20 cellular contexts compared by ENCODE assay signal in genomic region chr4:146368209-146368608, GRCh38.
DNase-seq lines count a peak whose midpoint lies in the region; ATAC-seq, FAIRE-seq and TF ChIP-seq lines count a peak whose summit lies in the region.
"Had no signal": no experiment of that assay in that cellular context is flagged by ENCODE, and none has a peak within 500 bp of the region (broad histone marks: within the 10 kb centered on the region; RNA-seq: fewer than 3 reads in every experiment).

No MANE protein-coding gene starts in this region.

- 84 to 96% (median 85%) methylated on average over 2 of the region's 2 CpGs for WGBS in small intestine, 3 donors

- TF ChIP-seq CTCF in retinal pigment epithelial cell (conservative IDR thresholded peaks at IDR 0.05; ENCODE audit: low read depth, low read length), result no peak

- H3K4me3 ChIP-seq in retinal pigment epithelial cell (ENCODE audit: low read length), result no peak overlapping the region
- no peak overlapping the region for H3K4me3 ChIP-seq in small intestine (ENCODE audit: low read depth in 1 of 2, low read length in 2 of 2)
- H3K4me3 ChIP-seq: BLaER1, HAP-1, thoracic aorta had no signal

- peak; percentile 53 for ATAC-seq in HG02610 (IDR thresholded peaks at IDR 0.05; ENCODE audit: unreplicated experiment)
- ATAC-seq in left cardiac atrium, result peak; percentile 57 to 93

- DNase-seq in cerebellar cortex (ENCODE audit: low spot score) (peak; percentile 26), left cardiac atrium (no peak), retinal pigment epithelial cell (ENCODE audit: low read depth) (peak; percentile 47), small intestine (no peak), NCI-H128 (lab: John Stamatoyannopoulos, UW; ENCODE audit: unreplicated experiment) (no peak), mucosa of gallbladder (ENCODE audit: low spot score) (no peak)
- no peak for DNase-seq in activated effector memory CD4-positive, alpha-beta T cell treated with anti-CD3 and anti-CD28 coated beads, Interleukin-2, amount 50 U/mL, for 16 hours
- DNase-seq: activated CD4-positive, CD25-positive, alpha-beta regulatory T cell treated with anti-CD3 and anti-CD28 coated beads, Interleukin-2, amount 50 U/mL, for 72 hours; activated naive CD4-positive, alpha-beta T cell; mesendoderm; NCI-H1417 treated with DMSO at 0.1 percent for 48 hours; NCI-H226; nucleus accumbens; SHP77; stimulated activated CD4-positive, alpha-beta T cell treated with anti-CD3 and anti-CD28 coated beads, Interleukin-4, amount 100 ng/mL, for 1 hour had no signal

- FAIRE-seq in small intestine (lab: Jason Lieb, UNC), result no peak
- FAIRE-seq: GM18507 had no signal

- no peak overlapping the region for H3K27ac ChIP-seq in small intestine (ENCODE audit: low read depth in 1 of 2, low read length in 1 of 2)
- H3K27ac ChIP-seq: BLaER1, thoracic aorta had no signal

- H3K9me3 ChIP-seq in small intestine (ENCODE audit: control insufficient read depth, low read depth), result no peaks in the 10 kb centered on the region
- H3K9me3 ChIP-seq: HAP-1 had no signal

- no peaks in the 10 kb centered on the region for H3K36me3 ChIP-seq in small intestine (ENCODE audit: control insufficient read depth in 2 of 2, insufficient read depth in 2 of 2, low read length in 2 of 2)
- H3K36me3 ChIP-seq: BLaER1, HAP-1, thoracic aorta had no signal

- H3K27me3 ChIP-seq in small intestine (ENCODE audit: control insufficient read depth in 2 of 2, insufficient read depth in 2 of 2, low read length in 2 of 2), result no peaks in the 10 kb centered on the region
- H3K27me3 ChIP-seq: BLaER1 had no signal

- no peaks in the 10 kb centered on the region for H3K4me1 ChIP-seq in small intestine (ENCODE audit: control insufficient read depth in 2 of 2, insufficient read depth in 1 of 2, low read depth in 1 of 2, low read length in 1 of 2)
- H3K4me1 ChIP-seq: BLaER1 had no signal

- intact Hi-C loops in left cardiac atrium (cut with DNase I), result no loop called here

Comparison
In these comparisons a context has a peak if more than half of its experiments do, and no peak if none do; other contexts are left out.
1. DNase-seq: peak in cerebellar cortex (single experiment) and retinal pigment epithelial cell (single experiment); none in left cardiac atrium (single experiment), small intestine (single experiment), NCI-H128 (single experiment), activated effector memory CD4-positive, alpha-beta T cell treated with anti-CD3 and anti-CD28 coated beads, Interleukin-2, amount 50 U/mL, for 16 hours (single experiment) and mucosa of gallbladder (single experiment).